In genomic region chr12:6554168-6554989, GRCh38 we compare ENCODE assay signal across 1 cellular context.
TF ChIP-seq lines count a peak whose summit lies in the region.

No MANE protein-coding gene starts in this region.

TF ChIP-seq in A549, 52 proteins besides CTCF, POLR2A, EP300 and RAD21 (continued from another document):
- no peak for TF ChIP-seq USF2 (IDR thresholded peaks at IDR 0.05)
- TF ChIP-seq RARB (CRISPR knock-in tag; IDR thresholded peaks at IDR 0.05) = no peak
- no peak for TF ChIP-seq NFE2L2 (conservative IDR thresholded peaks at IDR 0.05; ENCODE audit: low read length)
- TF ChIP-seq KDM5A (IDR thresholded peaks at IDR 0.05) = no peak
- TF ChIP-seq HDAC2 (IDR thresholded peaks at IDR 0.05) = no peak
- TF ChIP-seq SMC3 (IDR thresholded peaks at IDR 0.05) = peak; percentile 39; the same call in 2 of the 3 replicates
- TF ChIP-seq, protein P1, sequence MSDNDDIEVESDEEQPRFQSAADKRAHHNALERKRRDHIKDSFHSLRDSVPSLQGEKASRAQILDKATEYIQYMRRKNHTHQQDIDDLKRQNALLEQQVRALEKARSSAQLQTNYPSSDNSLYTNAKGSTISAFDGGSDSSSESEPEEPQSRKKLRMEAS (IDR thresholded peaks at IDR 0.05) = 0 out of 2 replicates have a peak, but pooled peaks have one; percentile 14
- no peak for TF ChIP-seq ELK1 (IDR thresholded peaks at IDR 0.05; ENCODE audit: low read depth, low read length)
- TF ChIP-seq, protein P2, sequence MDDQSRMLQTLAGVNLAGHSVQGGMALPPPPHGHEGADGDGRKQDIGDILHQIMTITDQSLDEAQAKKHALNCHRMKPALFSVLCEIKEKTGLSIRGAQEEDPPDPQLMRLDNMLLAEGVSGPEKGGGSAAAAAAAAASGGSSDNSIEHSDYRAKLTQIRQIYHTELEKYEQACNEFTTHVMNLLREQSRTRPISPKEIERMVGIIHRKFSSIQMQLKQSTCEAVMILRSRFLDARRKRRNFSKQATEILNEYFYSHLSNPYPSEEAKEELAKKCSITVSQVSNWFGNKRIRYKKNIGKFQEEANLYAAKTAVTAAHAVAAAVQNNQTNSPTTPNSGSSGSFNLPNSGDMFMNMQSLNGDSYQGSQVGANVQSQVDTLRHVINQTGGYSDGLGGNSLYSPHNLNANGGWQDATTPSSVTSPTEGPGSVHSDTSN (IDR thresholded peaks at IDR 0.05) = peak; percentile 69; the same call in 1 of the 2 replicates
- TF ChIP-seq HOXB5 (CRISPR knock-in tag; IDR thresholded peaks at IDR 0.05) = no peak
- TF ChIP-seq HMGXB4 (CRISPR knock-in tag; IDR thresholded peaks at IDR 0.05; ENCODE audit: borderline replicate concordance) = no peak
- TF ChIP-seq MYC (IDR thresholded peaks at IDR 0.05; ENCODE audit: borderline replicate concordance, low read length) = no peak
- no peak for TF ChIP-seq EHF (CRISPR knock-in tag; IDR thresholded peaks at IDR 0.05)
- TF ChIP-seq PHF8 (IDR thresholded peaks at IDR 0.05; ENCODE audit: borderline replicate concordance, low read depth) = no peak
- TF ChIP-seq ESRRA (IDR thresholded peaks at IDR 0.05; ENCODE audit: borderline replicate concordance, low read length) = no peak
- TF ChIP-seq CBX2 (IDR thresholded peaks at IDR 0.05; ENCODE audit: borderline replicate concordance, low read depth) = no peak
- TF ChIP-seq, protein P3, sequence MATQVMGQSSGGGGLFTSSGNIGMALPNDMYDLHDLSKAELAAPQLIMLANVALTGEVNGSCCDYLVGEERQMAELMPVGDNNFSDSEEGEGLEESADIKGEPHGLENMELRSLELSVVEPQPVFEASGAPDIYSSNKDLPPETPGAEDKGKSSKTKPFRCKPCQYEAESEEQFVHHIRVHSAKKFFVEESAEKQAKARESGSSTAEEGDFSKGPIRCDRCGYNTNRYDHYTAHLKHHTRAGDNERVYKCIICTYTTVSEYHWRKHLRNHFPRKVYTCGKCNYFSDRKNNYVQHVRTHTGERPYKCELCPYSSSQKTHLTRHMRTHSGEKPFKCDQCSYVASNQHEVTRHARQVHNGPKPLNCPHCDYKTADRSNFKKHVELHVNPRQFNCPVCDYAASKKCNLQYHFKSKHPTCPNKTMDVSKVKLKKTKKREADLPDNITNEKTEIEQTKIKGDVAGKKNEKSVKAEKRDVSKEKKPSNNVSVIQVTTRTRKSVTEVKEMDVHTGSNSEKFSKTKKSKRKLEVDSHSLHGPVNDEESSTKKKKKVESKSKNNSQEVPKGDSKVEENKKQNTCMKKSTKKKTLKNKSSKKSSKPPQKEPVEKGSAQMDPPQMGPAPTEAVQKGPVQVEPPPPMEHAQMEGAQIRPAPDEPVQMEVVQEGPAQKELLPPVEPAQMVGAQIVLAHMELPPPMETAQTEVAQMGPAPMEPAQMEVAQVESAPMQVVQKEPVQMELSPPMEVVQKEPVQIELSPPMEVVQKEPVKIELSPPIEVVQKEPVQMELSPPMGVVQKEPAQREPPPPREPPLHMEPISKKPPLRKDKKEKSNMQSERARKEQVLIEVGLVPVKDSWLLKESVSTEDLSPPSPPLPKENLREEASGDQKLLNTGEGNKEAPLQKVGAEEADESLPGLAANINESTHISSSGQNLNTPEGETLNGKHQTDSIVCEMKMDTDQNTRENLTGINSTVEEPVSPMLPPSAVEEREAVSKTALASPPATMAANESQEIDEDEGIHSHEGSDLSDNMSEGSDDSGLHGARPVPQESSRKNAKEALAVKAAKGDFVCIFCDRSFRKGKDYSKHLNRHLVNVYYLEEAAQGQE (IDR thresholded peaks at IDR 0.05) = no peak
- no peak for TF ChIP-seq FOXS1 (CRISPR knock-in tag; IDR thresholded peaks at IDR 0.05)
- TF ChIP-seq CHD2 (IDR thresholded peaks at IDR 0.05; ENCODE audit: low read length, partially characterized antibody) = no peak
- no peak for TF ChIP-seq NPAS2 (CRISPR knock-in tag; IDR thresholded peaks at IDR 0.05; ENCODE audit: borderline replicate concordance)
